In the genomic region with DNA sequence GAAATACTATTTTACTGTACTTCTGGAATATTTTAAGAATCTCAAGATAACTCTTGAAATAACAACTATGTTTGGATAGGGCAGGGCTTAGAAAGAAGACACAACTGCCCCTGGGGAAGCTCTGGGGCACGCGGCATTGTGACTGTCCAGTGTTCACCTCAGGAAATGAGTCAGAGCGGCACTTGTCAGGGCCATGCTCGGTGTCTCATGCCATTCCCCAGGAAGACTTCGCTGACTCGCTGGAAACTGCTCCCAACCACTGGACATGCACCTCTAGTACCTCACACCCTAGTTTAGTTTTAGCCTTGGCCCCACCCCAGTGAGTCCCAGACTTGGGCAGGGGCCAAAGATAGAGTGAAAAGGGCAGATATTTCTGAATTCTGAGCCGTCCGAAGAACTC, we compare ENCODE assay signal across 7 cellular contexts.
DNase-seq lines count a peak whose midpoint lies in the region; ATAC-seq, FAIRE-seq and TF ChIP-seq lines count a peak whose summit lies in the region.

No MANE protein-coding gene starts in this region.

- peak; percentile 74 for FAIRE-seq in HTR-8/SVneo (lab: Jason Lieb, UNC)

- H2AFZ ChIP-seq in hepatocyte (no peak overlapping the region), smooth muscle cell (ENCODE audit: low read depth) (no peak overlapping the region)

- ATAC-seq in GM18519 (IDR thresholded peaks at IDR 0.05; ENCODE audit: low FRiP score, unreplicated experiment) (no peak), GM19452 (IDR thresholded peaks at IDR 0.05; ENCODE audit: unreplicated experiment) (no peak)

- intact Hi-C loops in ascending aorta (cut with DNase I) (no loop called here), colonic mucosa (cut with DNase I) (no loop called here)

- H3K27me3 ChIP-seq in ascending aorta (no peaks in the 10 kb centered on the region), hepatocyte (no peaks in the 10 kb centered on the region), smooth muscle cell (ENCODE audit: low read depth) (no peaks in the 10 kb centered on the region), colonic mucosa (no peaks in the 10 kb centered on the region)

- H3K9me2 ChIP-seq in hepatocyte (replicated peaks; ENCODE audit: insufficient read depth), result no peaks in the 10 kb centered on the region

- H3K4me1 ChIP-seq in ascending aorta (peaks cover 16 to 37% of the 10 kb centered on the region in 2 donors), hepatocyte (ENCODE audit: insufficient read depth) (peaks cover 18% of the 10 kb centered on the region), smooth muscle cell (ENCODE audit: low read depth) (peaks cover 11% of the 10 kb centered on the region), colonic mucosa (no peaks in the 10 kb centered on the region)

- DNase-seq in HTR-8/SVneo (ENCODE audit: insufficient read length, low spot score) (peak; percentile 76), ascending aorta (ENCODE audit: low spot score in 2 of 2) (peak; percentile 39 to 71), hepatocyte (ENCODE audit: low spot score) (no peak), smooth muscle cell (lab: John Stamatoyannopoulos, UW; ENCODE audit: unreplicated experiment) (no peak), colonic mucosa (no peak)

- no peaks in the 10 kb centered on the region for H3F3A ChIP-seq in smooth muscle cell (ENCODE audit: low read depth)

- 73% methylated on average over 8 of the region's 8 CpGs for WGBS in hepatocyte (ENCODE audit: low lambda C conversion rate, missing lambda C conversion rate)
- WGBS in smooth muscle cell (ENCODE audit: low lambda C conversion rate), result 38% methylated on average over 8 of the region's 8 CpGs

- H4K20me1 ChIP-seq in hepatocyte (ENCODE audit: insufficient read depth, poor library complexity, severe bottlenecking) (no peaks in the 10 kb centered on the region), smooth muscle cell (ENCODE audit: low read depth) (no peaks in the 10 kb centered on the region)

- H3K9ac ChIP-seq in smooth muscle cell (ENCODE audit: low read depth), result no peak overlapping the region
- no peak overlapping the region for H3K9ac ChIP-seq in colonic mucosa (ENCODE audit: low read depth in 2 of 2, low read length in 2 of 2)

- H3K27ac ChIP-seq in ascending aorta (no peak overlapping the region), hepatocyte (peak overlapping the region; percentile 46), smooth muscle cell (ENCODE audit: low read depth) (peak overlapping the region; percentile 44), colonic mucosa (no peak overlapping the region)

- H3K4me3 ChIP-seq in ascending aorta (no peak overlapping the region), hepatocyte (no peak overlapping the region), smooth muscle cell (no peak overlapping the region), colonic mucosa (no peak overlapping the region)

- peak overlapping the region; percentile 9 for H3K4me2 ChIP-seq in hepatocyte
- peak overlapping the region; percentile 35 for H3K4me2 ChIP-seq in smooth muscle cell

- H3K9me3 ChIP-seq in ascending aorta (no peaks in the 10 kb centered on the region), hepatocyte (ENCODE audit: low read depth) (no peaks in the 10 kb centered on the region), smooth muscle cell (replicated peaks; ENCODE audit: low read depth) (no peaks in the 10 kb centered on the region), colonic mucosa (no peaks in the 10 kb centered on the region)

- no peak for TF ChIP-seq CTCF in ascending aorta (IDR thresholded peaks at IDR 0.05)
- no peak for TF ChIP-seq CTCF in hepatocyte (IDR thresholded peaks at IDR 0.05; ENCODE audit: poor library complexity)
- TF ChIP-seq CTCF in smooth muscle cell (IDR thresholded peaks at IDR 0.05; ENCODE audit: borderline replicate concordance, insufficient read depth, poor library complexity, severe bottlenecking), result no peak
- no peak for TF ChIP-seq CTCF in colonic mucosa (IDR thresholded peaks at IDR 0.05)

- H3K36me3 ChIP-seq in ascending aorta (no peaks in the 10 kb centered on the region), hepatocyte (replicated peaks; ENCODE audit: insufficient read depth, low read depth) (no peaks in the 10 kb centered on the region), smooth muscle cell (ENCODE audit: low read depth) (no peaks in the 10 kb centered on the region), colonic mucosa (no peaks in the 10 kb centered on the region)

- no peaks in the 10 kb centered on the region for H3K79me2 ChIP-seq in hepatocyte
- H3K79me2 ChIP-seq in smooth muscle cell (ENCODE audit: low read depth), result no peaks in the 10 kb centered on the region

Comparison
In these comparisons a context has a peak if more than half of its experiments do, and no peak if none do; other contexts are left out.
1. DNase-seq: peak in HTR-8/SVneo (single experiment) and ascending aorta (2 of 2); none in hepatocyte (single experiment), smooth muscle cell (single experiment) and colonic mucosa (single experiment).
2. H3K27ac ChIP-seq: peak in hepatocyte (single experiment) and smooth muscle cell (single experiment); none in ascending aorta (0 of 2) and colonic mucosa (single experiment).